Comparison of ENCODE assay signal across 8 cellular contexts in genomic region chrX:49754238-49754857, GRCh38. TPM values are rescaled to one million over a fixed set of nuclear protein-coding genes. Genes with fewer than 3 reads are reported as not detected.
A peak's percentile ranks its signal among the peaks of the same experiment; 100 is the strongest.
DNase-seq lines count a peak whose midpoint lies in the region; ATAC-seq, FAIRE-seq and TF ChIP-seq lines count a peak whose summit lies in the region.

No MANE protein-coding gene starts in this region.

- H3K27me3 ChIP-seq in breast epithelium = peaks cover 0 to 78% of the 10 kb centered on the region in 2 donors
- H3K27me3 ChIP-seq in HepG2 (ENCODE audit: control insufficient read depth in 1 of 2, insufficient read depth in 2 of 2, low read length in 2 of 2) = no peaks in the 10 kb centered on the region

- H3K79me2 ChIP-seq in HepG2 (ENCODE audit: insufficient read depth, low read length) = no peaks in the 10 kb centered on the region

- H3K9me3 ChIP-seq in breast epithelium (no peaks in the 10 kb centered on the region), HepG2 (ENCODE audit: low read length) (no peaks in the 10 kb centered on the region)

- H4K20me1 ChIP-seq in HepG2 (ENCODE audit: insufficient read depth, low read length) = no peaks in the 10 kb centered on the region

- ATAC-seq in HepG2 (peak; percentile 74), HG03457 (IDR thresholded peaks at IDR 0.05; ENCODE audit: unreplicated experiment) (no peak)

- no peak overlapping the region for H3K4me3 ChIP-seq in breast epithelium
- H3K4me3 ChIP-seq in HepG2 (replicated peaks in 1 of 3; ENCODE audit: insufficient read depth in 1 of 3, low read depth in 2 of 3, low read length in 3 of 3) = no peak overlapping the region

- no TSS peak for BruUV-seq in HepG2 (replicated peaks; lab: Mats Ljungman, UMichigan)

- TF ChIP-seq CTCF in GM10266 (IDR thresholded peaks at IDR 0.05; ENCODE audit: control insufficient read depth, insufficient read depth, low read depth, missing control alignments) (peak; percentile 74), VCaP (conservative IDR thresholded peaks at IDR 0.05) (peak; percentile 68), breast epithelium (IDR thresholded peaks at IDR 0.05) (peak in 2 of 3 donors; percentile 49 to 52), HepG2 (CRISPR knock-in tag; IDR thresholded peaks at IDR 0.05) (peak; percentile 69)

- POLR2A ChIA-PET in HepG2 (lab: Yijun Ruan, JAX) = no interaction called here

- CTCF ChIA-PET in HepG2 (lab: Yijun Ruan, JAX; ENCODE audit: low intra/inter-chr PET ratio, low total read pairs) = interaction anchor here (0.8 kb wide), 1 partner anchor 463 kb away, joined by 3 read pairs; no protein-coding TSS in a partner anchor

- no peak overlapping the region for H3K9ac ChIP-seq in HepG2 (ENCODE audit: insufficient read depth, low read depth, low read length)

- no peak overlapping the region for H3K27ac ChIP-seq in VCaP
- H3K27ac ChIP-seq in breast epithelium = no peak overlapping the region
- H3K27ac ChIP-seq in HepG2 (ENCODE audit: extremely low read length, insufficient read depth, low read length) = no peak overlapping the region

- TF ChIP-seq EP300 in HepG2 (IDR thresholded peaks at IDR 0.05; ENCODE audit: low read depth in 2 of 2, low read length in 2 of 2) = no peak
- no peak for TF ChIP-seq EP300 in HepG2 (CRISPR knock-in tag; IDR thresholded peaks at IDR 0.05; ENCODE audit: borderline replicate concordance)

- FAIRE-seq in A204.1 (lab: Jason Lieb, UNC) (peak; percentile 37), HepG2 (lab: Jason Lieb, UNC) (peak; percentile 78)

- H3K4me1 ChIP-seq in breast epithelium = no peaks in the 10 kb centered on the region
- peaks cover 11% of the 10 kb centered on the region for H3K4me1 ChIP-seq in HepG2 (ENCODE audit: insufficient read depth, low read length)

- TF ChIP-seq RAD21 in HepG2 (CRISPR knock-in tag; IDR thresholded peaks at IDR 0.05) = peak; percentile 25; the same call in 1 of the 2 replicates

- intact Hi-C loops in breast epithelium (cut with DNase I; ENCODE audit: low total_unique reads) = no loop called here
- intact Hi-C loops in HepG2 (cut with micrococcal nuclease; ENCODE audit: unreplicated experiment) = loop anchor here (1.0 kb wide), 2 partner anchors 127 to 462 kb away; no protein-coding TSS in a partner anchor

- DNase-seq in GM10266 (ENCODE audit: extremely low spot score) (peak; percentile 14), LoVo (ENCODE audit: low spot score) (peak; percentile 8), breast epithelium (ENCODE audit: low spot score in 2 of 2) (no peak), HepG2 (ENCODE audit: low spot score) (peak; percentile 24)
- DNase-seq in stimulated activated CD8-positive, alpha-beta memory T cell treated with anti-CD3 and anti-CD28 coated beads, Interleukin-7, amount 100 ng/mL, for 24 hours (ENCODE audit: low read depth) = peak; percentile 7

- H2AFZ ChIP-seq in HepG2 (ENCODE audit: low read length) = no peak overlapping the region

- 57% methylated on average over 5 of the region's 6 CpGs for WGBS in HepG2 (ENCODE audit: low lambda C conversion rate)

- H3K4me2 ChIP-seq in HepG2 (ENCODE audit: low read depth, low read length) = no peak overlapping the region

- H3K36me3 ChIP-seq in breast epithelium = no peaks in the 10 kb centered on the region
- H3K36me3 ChIP-seq in HepG2 (replicated peaks in 1 of 2; ENCODE audit: control insufficient read depth in 1 of 2, insufficient read depth in 2 of 2, low read length in 2 of 2) = no peaks in the 10 kb centered on the region

- in situ Hi-C loops in HepG2 (cut with HindIII; ENCODE audit: extremely low pct_ligation_motif_present, low pct_unique_long_range_greater_than_20kb) = loop anchor here (10.0 to 25.0 kb wide), 2 partner anchors 158 to 460 kb away; partner anchors contain the start of gene CLCN5

- TF ChIP-seq POLR2A in breast epithelium (IDR thresholded peaks at IDR 0.05) (no peak), HepG2 (IDR thresholded peaks at IDR 0.05; ENCODE audit: insufficient read depth in 1 of 2, low read depth in 2 of 2, low read length in 2 of 2) (no peak)

TF ChIP-seq in HepG2, 621 proteins besides CTCF, POLR2A, EP300 and RAD21 (continues in another document):
- TF ChIP-seq, protein P1, sequence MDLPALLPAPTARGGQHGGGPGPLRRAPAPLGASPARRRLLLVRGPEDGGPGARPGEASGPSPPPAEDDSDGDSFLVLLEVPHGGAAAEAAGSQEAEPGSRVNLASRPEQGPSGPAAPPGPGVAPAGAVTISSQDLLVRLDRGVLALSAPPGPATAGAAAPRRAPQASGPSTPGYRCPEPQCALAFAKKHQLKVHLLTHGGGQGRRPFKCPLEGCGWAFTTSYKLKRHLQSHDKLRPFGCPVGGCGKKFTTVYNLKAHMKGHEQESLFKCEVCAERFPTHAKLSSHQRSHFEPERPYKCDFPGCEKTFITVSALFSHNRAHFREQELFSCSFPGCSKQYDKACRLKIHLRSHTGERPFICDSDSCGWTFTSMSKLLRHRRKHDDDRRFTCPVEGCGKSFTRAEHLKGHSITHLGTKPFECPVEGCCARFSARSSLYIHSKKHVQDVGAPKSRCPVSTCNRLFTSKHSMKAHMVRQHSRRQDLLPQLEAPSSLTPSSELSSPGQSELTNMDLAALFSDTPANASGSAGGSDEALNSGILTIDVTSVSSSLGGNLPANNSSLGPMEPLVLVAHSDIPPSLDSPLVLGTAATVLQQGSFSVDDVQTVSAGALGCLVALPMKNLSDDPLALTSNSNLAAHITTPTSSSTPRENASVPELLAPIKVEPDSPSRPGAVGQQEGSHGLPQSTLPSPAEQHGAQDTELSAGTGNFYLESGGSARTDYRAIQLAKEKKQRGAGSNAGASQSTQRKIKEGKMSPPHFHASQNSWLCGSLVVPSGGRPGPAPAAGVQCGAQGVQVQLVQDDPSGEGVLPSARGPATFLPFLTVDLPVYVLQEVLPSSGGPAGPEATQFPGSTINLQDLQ (CRISPR knock-in tag; IDR thresholded peaks at IDR 0.05) = no peak
- TF ChIP-seq TOE1 (CRISPR knock-in tag; IDR thresholded peaks at IDR 0.05) (no peak), SMC3 (IDR thresholded peaks at IDR 0.05; ENCODE audit: low read length) (peak; percentile 59; the same call in 1 of the 2 replicates), ZNF350 (CRISPR knock-in tag; IDR thresholded peaks at IDR 0.05; ENCODE audit: borderline replicate concordance, low read depth) (no peak), SP2 (CRISPR knock-in tag; IDR thresholded peaks at IDR 0.05) (no peak), SKI (IDR thresholded peaks at IDR 0.05; ENCODE audit: partially characterized antibody) (no peak), ZNF770 (CRISPR knock-in tag; IDR thresholded peaks at IDR 0.05) (no peak), MAF1 (CRISPR knock-in tag; IDR thresholded peaks at IDR 0.05; ENCODE audit: borderline replicate concordance) (no peak), ETV6 (CRISPR knock-in tag; conservative IDR thresholded peaks at IDR 0.05) (no peak), CREBL2 (CRISPR knock-in tag; IDR thresholded peaks at IDR 0.05; ENCODE audit: borderline replicate concordance) (no peak), RXRB (CRISPR knock-in tag; IDR thresholded peaks at IDR 0.05; ENCODE audit: borderline replicate concordance) (no peak), STAG1 (CRISPR knock-in tag; IDR thresholded peaks at IDR 0.05) (peak; percentile 73)
- TF ChIP-seq, protein P2, sequence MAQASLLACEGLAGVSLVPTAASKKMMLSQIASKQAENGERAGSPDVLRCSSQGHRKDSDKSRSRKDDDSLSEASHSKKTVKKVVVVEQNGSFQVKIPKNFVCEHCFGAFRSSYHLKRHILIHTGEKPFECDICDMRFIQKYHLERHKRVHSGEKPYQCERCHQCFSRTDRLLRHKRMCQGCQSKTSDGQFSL (CRISPR knock-in tag; IDR thresholded peaks at IDR 0.05) = no peak

RNA-seq across cellular contexts. Expression of gene PAGE1, which starts 58.6 kb away (rescaled TPM):
- not detected for total RNA-seq in breast epithelium
- 0.69 and 0.93 TPM in 2 replicates for total RNA-seq in HepG2 (2016; rRNA removed; fragmentation: Illumina TruSeq; extraction: Trizol)
- total RNA-seq in HepG2 (2016; cell fraction: cytosol; rRNA removed; fragmentation: Illumina TruSeq; extraction: Trizol; ENCODE audit: low read depth) = not detected in 2 replicates
- 0.76 and 0.82 TPM in 2 replicates for total RNA-seq in HepG2 (2016; cell fraction: insoluble cytoplasmic fraction; rRNA removed; fragmentation: Illumina TruSeq; extraction: Trizol)
- 0.71 and 0.83 TPM in 2 replicates for total RNA-seq in HepG2 (2016; cell fraction: membrane; rRNA removed; fragmentation: Illumina TruSeq; extraction: Trizol)
- not detected in 2 replicates for total RNA-seq in HepG2 (2016; cell fraction: nucleus; rRNA removed; fragmentation: Illumina TruSeq; extraction: Trizol)
- 0.12 and 0.45 TPM in 2 replicates for polyA plus RNA-seq in HepG2 (2011; rRNA removed)
- 0.19 and 0.23 TPM in 2 replicates for polyA plus RNA-seq in HepG2 (2011; cell fraction: cytosol; rRNA removed)
- polyA plus RNA-seq in HepG2 (2011; cell fraction: nucleus; rRNA removed) = 0.26 TPM in 1 of 2 replicates, not detected in the other
- polyA plus RNA-seq in HepG2 (2012) = 1.2 TPM in 1 of 2 replicates, not detected in the other
- 0.58 and 0.97 TPM in 2 replicates for polyA plus RNA-seq in HepG2 (2016; cell fraction: cytosol; fragmentation: Illumina TruSeq; extraction: Trizol; ENCODE audit: low read depth)
- polyA plus RNA-seq in HepG2 (2016; cell fraction: insoluble cytoplasmic fraction; fragmentation: Illumina TruSeq; extraction: Trizol; ENCODE audit: low read depth) = 0.81 TPM in 1 of 2 replicates, not detected in the other
- 0.28 and 1.2 TPM in 2 replicates for polyA plus RNA-seq in HepG2 (2016; cell fraction: membrane; fragmentation: Illumina TruSeq; extraction: Trizol; ENCODE audit: low read depth)
- polyA plus RNA-seq in HepG2 (2016; cell fraction: nucleus; fragmentation: Illumina TruSeq; extraction: Trizol; ENCODE audit: insufficient read depth, low read depth) = not detected in 2 replicates
- not detected in 2 replicates for polyA minus RNA-seq in HepG2 (2011; rRNA and poly(A)+ RNA removed; ENCODE audit: low replicate concordance)
- polyA minus RNA-seq in HepG2 (2011; cell fraction: cytosol; rRNA and poly(A)+ RNA removed) = not detected in 2 replicates
- polyA minus RNA-seq in HepG2 (2011; cell fraction: nucleus; rRNA and poly(A)+ RNA removed) = not detected in 2 replicates

Comparison
In these comparisons a context has a peak if more than half of its experiments do, and no peak if none do; other contexts are left out.
1. DNase-seq: peak in GM10266 (single experiment), LoVo (single experiment), HepG2 (single experiment) and stimulated activated CD8-positive, alpha-beta memory T cell treated with anti-CD3 and anti-CD28 coated beads, Interleukin-7, amount 100 ng/mL, for 24 hours (single experiment); none in breast epithelium (0 of 2).
2. Peak in every context shown above with its lines, with median percentiles within 50 percentile points of each other: CTCF ChIP-seq.